1 cellular context compared by ENCODE assay signal in the genomic region with DNA sequence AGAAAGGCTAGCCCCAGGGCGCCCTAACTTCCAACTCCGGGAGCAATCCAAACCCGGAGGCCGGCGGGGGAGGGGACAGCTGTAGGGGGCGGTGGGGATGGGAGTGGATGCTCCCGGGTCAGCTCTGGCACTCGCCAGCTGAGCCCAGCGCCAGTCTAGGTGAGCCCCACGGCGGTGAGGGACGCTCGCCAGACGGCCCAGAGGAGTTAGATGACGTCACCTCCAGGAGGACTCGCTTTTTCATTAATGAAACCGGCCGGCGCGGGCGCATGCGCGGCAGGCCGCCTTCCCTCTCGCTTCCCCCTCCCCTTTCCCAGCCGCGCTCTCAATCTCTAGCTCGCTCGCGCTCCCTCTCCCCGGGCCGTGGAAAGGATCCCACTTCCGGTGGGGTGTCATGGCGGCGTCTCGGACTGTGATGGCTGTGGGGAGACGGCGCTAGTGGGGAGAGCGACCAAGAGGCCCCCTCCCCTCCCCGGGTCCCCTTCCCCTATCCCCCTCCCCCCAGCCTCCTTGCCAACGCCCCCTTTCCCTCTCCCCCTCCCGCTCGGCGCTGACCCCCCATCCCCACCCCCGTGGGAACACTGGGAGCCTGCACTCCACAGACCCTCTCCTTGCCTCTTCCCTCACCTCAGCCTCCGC.
A peak's percentile ranks its signal among the peaks of the same experiment; 100 is the strongest.
TF ChIP-seq lines count a peak whose summit lies in the region.

A gene with protein sequence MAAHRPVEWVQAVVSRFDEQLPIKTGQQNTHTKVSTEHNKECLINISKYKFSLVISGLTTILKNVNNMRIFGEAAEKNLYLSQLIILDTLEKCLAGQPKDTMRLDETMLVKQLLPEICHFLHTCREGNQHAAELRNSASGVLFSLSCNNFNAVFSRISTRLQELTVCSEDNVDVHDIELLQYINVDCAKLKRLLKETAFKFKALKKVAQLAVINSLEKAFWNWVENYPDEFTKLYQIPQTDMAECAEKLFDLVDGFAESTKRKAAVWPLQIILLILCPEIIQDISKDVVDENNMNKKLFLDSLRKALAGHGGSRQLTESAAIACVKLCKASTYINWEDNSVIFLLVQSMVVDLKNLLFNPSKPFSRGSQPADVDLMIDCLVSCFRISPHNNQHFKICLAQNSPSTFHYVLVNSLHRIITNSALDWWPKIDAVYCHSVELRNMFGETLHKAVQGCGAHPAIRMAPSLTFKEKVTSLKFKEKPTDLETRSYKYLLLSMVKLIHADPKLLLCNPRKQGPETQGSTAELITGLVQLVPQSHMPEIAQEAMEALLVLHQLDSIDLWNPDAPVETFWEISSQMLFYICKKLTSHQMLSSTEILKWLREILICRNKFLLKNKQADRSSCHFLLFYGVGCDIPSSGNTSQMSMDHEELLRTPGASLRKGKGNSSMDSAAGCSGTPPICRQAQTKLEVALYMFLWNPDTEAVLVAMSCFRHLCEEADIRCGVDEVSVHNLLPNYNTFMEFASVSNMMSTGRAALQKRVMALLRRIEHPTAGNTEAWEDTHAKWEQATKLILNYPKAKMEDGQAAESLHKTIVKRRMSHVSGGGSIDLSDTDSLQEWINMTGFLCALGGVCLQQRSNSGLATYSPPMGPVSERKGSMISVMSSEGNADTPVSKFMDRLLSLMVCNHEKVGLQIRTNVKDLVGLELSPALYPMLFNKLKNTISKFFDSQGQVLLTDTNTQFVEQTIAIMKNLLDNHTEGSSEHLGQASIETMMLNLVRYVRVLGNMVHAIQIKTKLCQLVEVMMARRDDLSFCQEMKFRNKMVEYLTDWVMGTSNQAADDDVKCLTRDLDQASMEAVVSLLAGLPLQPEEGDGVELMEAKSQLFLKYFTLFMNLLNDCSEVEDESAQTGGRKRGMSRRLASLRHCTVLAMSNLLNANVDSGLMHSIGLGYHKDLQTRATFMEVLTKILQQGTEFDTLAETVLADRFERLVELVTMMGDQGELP (N-terminal part only) (plus strand): TSS at position 378 of the 639 bp plus-strand sequence. CDS start 333 bp downstream, outside the sequence.

TF ChIP-seq in H1, 55 proteins besides CTCF, POLR2A, EP300 and RAD21 (continues in another document):
- TF ChIP-seq, protein P1, sequence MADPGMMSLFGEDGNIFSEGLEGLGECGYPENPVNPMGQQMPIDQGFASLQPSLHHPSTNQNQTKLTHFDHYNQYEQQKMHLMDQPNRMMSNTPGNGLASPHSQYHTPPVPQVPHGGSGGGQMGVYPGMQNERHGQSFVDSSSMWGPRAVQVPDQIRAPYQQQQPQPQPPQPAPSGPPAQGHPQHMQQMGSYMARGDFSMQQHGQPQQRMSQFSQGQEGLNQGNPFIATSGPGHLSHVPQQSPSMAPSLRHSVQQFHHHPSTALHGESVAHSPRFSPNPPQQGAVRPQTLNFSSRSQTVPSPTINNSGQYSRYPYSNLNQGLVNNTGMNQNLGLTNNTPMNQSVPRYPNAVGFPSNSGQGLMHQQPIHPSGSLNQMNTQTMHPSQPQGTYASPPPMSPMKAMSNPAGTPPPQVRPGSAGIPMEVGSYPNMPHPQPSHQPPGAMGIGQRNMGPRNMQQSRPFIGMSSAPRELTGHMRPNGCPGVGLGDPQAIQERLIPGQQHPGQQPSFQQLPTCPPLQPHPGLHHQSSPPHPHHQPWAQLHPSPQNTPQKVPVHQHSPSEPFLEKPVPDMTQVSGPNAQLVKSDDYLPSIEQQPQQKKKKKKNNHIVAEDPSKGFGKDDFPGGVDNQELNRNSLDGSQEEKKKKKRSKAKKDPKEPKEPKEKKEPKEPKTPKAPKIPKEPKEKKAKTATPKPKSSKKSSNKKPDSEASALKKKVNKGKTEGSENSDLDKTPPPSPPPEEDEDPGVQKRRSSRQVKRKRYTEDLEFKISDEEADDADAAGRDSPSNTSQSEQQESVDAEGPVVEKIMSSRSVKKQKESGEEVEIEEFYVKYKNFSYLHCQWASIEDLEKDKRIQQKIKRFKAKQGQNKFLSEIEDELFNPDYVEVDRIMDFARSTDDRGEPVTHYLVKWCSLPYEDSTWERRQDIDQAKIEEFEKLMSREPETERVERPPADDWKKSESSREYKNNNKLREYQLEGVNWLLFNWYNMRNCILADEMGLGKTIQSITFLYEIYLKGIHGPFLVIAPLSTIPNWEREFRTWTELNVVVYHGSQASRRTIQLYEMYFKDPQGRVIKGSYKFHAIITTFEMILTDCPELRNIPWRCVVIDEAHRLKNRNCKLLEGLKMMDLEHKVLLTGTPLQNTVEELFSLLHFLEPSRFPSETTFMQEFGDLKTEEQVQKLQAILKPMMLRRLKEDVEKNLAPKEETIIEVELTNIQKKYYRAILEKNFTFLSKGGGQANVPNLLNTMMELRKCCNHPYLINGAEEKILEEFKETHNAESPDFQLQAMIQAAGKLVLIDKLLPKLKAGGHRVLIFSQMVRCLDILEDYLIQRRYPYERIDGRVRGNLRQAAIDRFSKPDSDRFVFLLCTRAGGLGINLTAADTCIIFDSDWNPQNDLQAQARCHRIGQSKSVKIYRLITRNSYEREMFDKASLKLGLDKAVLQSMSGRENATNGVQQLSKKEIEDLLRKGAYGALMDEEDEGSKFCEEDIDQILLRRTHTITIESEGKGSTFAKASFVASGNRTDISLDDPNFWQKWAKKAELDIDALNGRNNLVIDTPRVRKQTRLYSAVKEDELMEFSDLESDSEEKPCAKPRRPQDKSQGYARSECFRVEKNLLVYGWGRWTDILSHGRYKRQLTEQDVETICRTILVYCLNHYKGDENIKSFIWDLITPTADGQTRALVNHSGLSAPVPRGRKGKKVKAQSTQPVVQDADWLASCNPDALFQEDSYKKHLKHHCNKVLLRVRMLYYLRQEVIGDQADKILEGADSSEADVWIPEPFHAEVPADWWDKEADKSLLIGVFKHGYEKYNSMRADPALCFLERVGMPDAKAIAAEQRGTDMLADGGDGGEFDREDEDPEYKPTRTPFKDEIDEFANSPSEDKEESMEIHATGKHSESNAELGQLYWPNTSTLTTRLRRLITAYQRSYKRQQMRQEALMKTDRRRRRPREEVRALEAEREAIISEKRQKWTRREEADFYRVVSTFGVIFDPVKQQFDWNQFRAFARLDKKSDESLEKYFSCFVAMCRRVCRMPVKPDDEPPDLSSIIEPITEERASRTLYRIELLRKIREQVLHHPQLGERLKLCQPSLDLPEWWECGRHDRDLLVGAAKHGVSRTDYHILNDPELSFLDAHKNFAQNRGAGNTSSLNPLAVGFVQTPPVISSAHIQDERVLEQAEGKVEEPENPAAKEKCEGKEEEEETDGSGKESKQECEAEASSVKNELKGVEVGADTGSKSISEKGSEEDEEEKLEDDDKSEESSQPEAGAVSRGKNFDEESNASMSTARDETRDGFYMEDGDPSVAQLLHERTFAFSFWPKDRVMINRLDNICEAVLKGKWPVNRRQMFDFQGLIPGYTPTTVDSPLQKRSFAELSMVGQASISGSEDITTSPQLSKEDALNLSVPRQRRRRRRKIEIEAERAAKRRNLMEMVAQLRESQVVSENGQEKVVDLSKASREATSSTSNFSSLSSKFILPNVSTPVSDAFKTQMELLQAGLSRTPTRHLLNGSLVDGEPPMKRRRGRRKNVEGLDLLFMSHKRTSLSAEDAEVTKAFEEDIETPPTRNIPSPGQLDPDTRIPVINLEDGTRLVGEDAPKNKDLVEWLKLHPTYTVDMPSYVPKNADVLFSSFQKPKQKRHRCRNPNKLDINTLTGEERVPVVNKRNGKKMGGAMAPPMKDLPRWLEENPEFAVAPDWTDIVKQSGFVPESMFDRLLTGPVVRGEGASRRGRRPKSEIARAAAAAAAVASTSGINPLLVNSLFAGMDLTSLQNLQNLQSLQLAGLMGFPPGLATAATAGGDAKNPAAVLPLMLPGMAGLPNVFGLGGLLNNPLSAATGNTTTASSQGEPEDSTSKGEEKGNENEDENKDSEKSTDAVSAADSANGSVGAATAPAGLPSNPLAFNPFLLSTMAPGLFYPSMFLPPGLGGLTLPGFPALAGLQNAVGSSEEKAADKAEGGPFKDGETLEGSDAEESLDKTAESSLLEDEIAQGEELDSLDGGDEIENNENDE (IDR thresholded peaks at IDR 0.05; ENCODE audit: insufficient replicate concordance, low read length), result no peak
- peak; percentile 100 for TF ChIP-seq JUND (IDR thresholded peaks at IDR 0.05; ENCODE audit: low read length)
- TF ChIP-seq KDM4A (IDR thresholded peaks at IDR 0.05; ENCODE audit: low read depth, low read length, severe bottlenecking), result peak; percentile 73
- no peak for TF ChIP-seq CTBP2 (IDR thresholded peaks at IDR 0.05; ENCODE audit: borderline replicate concordance, insufficient read depth, insufficient read length, low read length)
- TF ChIP-seq BCL11A (IDR thresholded peaks at IDR 0.05; ENCODE audit: low read depth in 2 of 2, low read length in 2 of 2), result no peak
- TF ChIP-seq, protein P2, sequence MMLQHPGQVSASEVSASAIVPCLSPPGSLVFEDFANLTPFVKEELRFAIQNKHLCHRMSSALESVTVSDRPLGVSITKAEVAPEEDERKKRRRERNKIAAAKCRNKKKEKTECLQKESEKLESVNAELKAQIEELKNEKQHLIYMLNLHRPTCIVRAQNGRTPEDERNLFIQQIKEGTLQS (IDR thresholded peaks at IDR 0.05; ENCODE audit: insufficient read depth, low read depth, low read length), result 0 out of 2 replicates have a peak, but pooled peaks have one; percentile 11
- TF ChIP-seq FOSL1 (IDR thresholded peaks at IDR 0.05; ENCODE audit: insufficient read depth, low read depth, low read length), result no peak
- TF ChIP-seq SUZ12 (IDR thresholded peaks at IDR 0.05; ENCODE audit: low read length), result no peak; the same call in 1 of the 2 replicates
- TF ChIP-seq NANOG (IDR thresholded peaks at IDR 0.05; ENCODE audit: insufficient read depth, low read depth, low read length, poor library complexity, severe bottlenecking), result no peak
- TF ChIP-seq PHF8 (conservative IDR thresholded peaks at IDR 0.05; ENCODE audit: low read depth, low read length), result no peak
- peak; percentile 87 for TF ChIP-seq RBBP5 (IDR thresholded peaks at IDR 0.05; ENCODE audit: borderline replicate concordance, low read depth, low read length)
- TF ChIP-seq TCF12 (IDR thresholded peaks at IDR 0.05; ENCODE audit: low read depth, low read length), result no peak
- no peak for TF ChIP-seq CHD2 (IDR thresholded peaks at IDR 0.05; ENCODE audit: low read length)
- TF ChIP-seq, protein P3, sequence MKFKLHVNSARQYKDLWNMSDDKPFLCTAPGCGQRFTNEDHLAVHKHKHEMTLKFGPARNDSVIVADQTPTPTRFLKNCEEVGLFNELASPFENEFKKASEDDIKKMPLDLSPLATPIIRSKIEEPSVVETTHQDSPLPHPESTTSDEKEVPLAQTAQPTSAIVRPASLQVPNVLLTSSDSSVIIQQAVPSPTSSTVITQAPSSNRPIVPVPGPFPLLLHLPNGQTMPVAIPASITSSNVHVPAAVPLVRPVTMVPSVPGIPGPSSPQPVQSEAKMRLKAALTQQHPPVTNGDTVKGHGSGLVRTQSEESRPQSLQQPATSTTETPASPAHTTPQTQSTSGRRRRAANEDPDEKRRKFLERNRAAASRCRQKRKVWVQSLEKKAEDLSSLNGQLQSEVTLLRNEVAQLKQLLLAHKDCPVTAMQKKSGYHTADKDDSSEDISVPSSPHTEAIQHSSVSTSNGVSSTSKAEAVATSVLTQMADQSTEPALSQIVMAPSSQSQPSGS (IDR thresholded peaks at IDR 0.05; ENCODE audit: low read length), result peak; percentile 94
- TF ChIP-seq MAFK (IDR thresholded peaks at IDR 0.05; ENCODE audit: low read depth, low read length), result no peak
- TF ChIP-seq, protein P4, sequence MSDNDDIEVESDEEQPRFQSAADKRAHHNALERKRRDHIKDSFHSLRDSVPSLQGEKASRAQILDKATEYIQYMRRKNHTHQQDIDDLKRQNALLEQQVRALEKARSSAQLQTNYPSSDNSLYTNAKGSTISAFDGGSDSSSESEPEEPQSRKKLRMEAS (IDR thresholded peaks at IDR 0.05), result peak; percentile 36; the same call in 1 of the 2 replicates
- TF ChIP-seq BRCA1 (IDR thresholded peaks at IDR 0.05; ENCODE audit: low read depth, low read length), result no peak
- TF ChIP-seq SIN3A (conservative IDR thresholded peaks at IDR 0.05 in 1 of 2, IDR thresholded peaks at IDR 0.05 in 1 of 2; ENCODE audit: low read depth in 1 of 2, low read length in 2 of 2), result peak in 1 of 2 experiments; percentile 37; a peak in 1 of 4 replicates
- peak; percentile 42 for TF ChIP-seq TAF7 (optimal IDR thresholded peaks at IDR 0.05; ENCODE audit: borderline replicate concordance, low read depth, low read length)
- TF ChIP-seq RXRA (IDR thresholded peaks at IDR 0.05; ENCODE audit: insufficient read depth, low read depth, low read length), result no peak
- peak; percentile 76; the same call in 1 of the 2 replicates for TF ChIP-seq TBP (IDR thresholded peaks at IDR 0.05; ENCODE audit: low read depth, low read length)
- TF ChIP-seq CHD1 (IDR thresholded peaks at IDR 0.05; ENCODE audit: low read depth, low read length), result no peak
- TF ChIP-seq GABPA (IDR thresholded peaks at IDR 0.05; ENCODE audit: borderline replicate concordance, insufficient read depth, low read length), result no peak
- no peak for TF ChIP-seq CEBPB (IDR thresholded peaks at IDR 0.05; ENCODE audit: low read depth, low read length)
- no peak for TF ChIP-seq HDAC6 (IDR thresholded peaks at IDR 0.05; ENCODE audit: low read depth, low read length)
- TF ChIP-seq EZH2 (IDR thresholded peaks at IDR 0.05; ENCODE audit: low read depth, low read length, severe bottlenecking), result no peak
- no peak for TF ChIP-seq EGR1 (IDR thresholded peaks at IDR 0.05; ENCODE audit: borderline replicate concordance, low read depth, low read length)
- TF ChIP-seq CREB1 (IDR thresholded peaks at IDR 0.05), result peak; percentile 83
- TF ChIP-seq POU5F1 (IDR thresholded peaks at IDR 0.05; ENCODE audit: low read depth, low read length), result no peak
- TF ChIP-seq CBX5 (IDR thresholded peaks at IDR 0.05; ENCODE audit: low read depth, low read length), result no peak
- 0 out of 2 replicates have a peak, but pooled peaks have one; percentile 60 for TF ChIP-seq BACH1 (IDR thresholded peaks at IDR 0.05; ENCODE audit: low read length)
- no peak for TF ChIP-seq RNF2 (IDR thresholded peaks at IDR 0.05; ENCODE audit: borderline replicate concordance, low read depth, low read length, missing control alignments, poor library complexity, severe bottlenecking)
- TF ChIP-seq TEAD4 (IDR thresholded peaks at IDR 0.05; ENCODE audit: low read depth, low read length), result no peak
- peak; percentile 75; the same call in 1 of the 2 replicates for TF ChIP-seq POLR2AphosphoS5 (IDR thresholded peaks at IDR 0.05; ENCODE audit: low read depth, low read length)
- no peak for TF ChIP-seq SP1 (IDR thresholded peaks at IDR 0.05; ENCODE audit: low read depth, low read length)
- peak; percentile 65; the same call in 1 of the 2 replicates for TF ChIP-seq YY1 (IDR thresholded peaks at IDR 0.05; ENCODE audit: low read depth, low read length)
- peak; percentile 36 for TF ChIP-seq ASH2L (IDR thresholded peaks at IDR 0.05; ENCODE audit: low read length)
- no peak for TF ChIP-seq SIX5 (IDR thresholded peaks at IDR 0.05; ENCODE audit: low read depth, low read length)
- peak; percentile 77 for TF ChIP-seq TAF1 (IDR thresholded peaks at IDR 0.05; ENCODE audit: low read depth, low read length)
- no peak for TF ChIP-seq SIRT6 (IDR thresholded peaks at IDR 0.05; ENCODE audit: low read length)
- peak; percentile 89 for TF ChIP-seq JUN (IDR thresholded peaks at IDR 0.05; ENCODE audit: low read depth, low read length)
- no peak for TF ChIP-seq SP4 (IDR thresholded peaks at IDR 0.05; ENCODE audit: low read length)
- peak; percentile 91 for TF ChIP-seq NRF1 (IDR thresholded peaks at IDR 0.05; ENCODE audit: low read depth, low read length)
- TF ChIP-seq SRF (IDR thresholded peaks at IDR 0.05; ENCODE audit: low read depth, low read length), result no peak
- no peak for TF ChIP-seq SP2 (IDR thresholded peaks at IDR 0.05; ENCODE audit: low read length)
- TF ChIP-seq CBX8 (IDR thresholded peaks at IDR 0.05; ENCODE audit: borderline replicate concordance, low read depth, low read length), result no peak
- peak; percentile 69; the same call in 1 of the 2 replicates for TF ChIP-seq KDM1A (IDR thresholded peaks at IDR 0.05; ENCODE audit: borderline replicate concordance, low read length)
